22 cellular contexts compared by ENCODE assay signal in genomic region chr13:27678306-27679040, GRCh38. TPM values are rescaled to one million over a fixed set of nuclear protein-coding genes. Genes with fewer than 3 reads are reported as not detected.
DNase-seq lines count a peak whose midpoint lies in the region.
"Had no signal": no experiment of that assay in that cellular context is flagged by ENCODE, and none has a peak within 500 bp of the region (broad histone marks: within the 10 kb centered on the region; RNA-seq: fewer than 3 reads in every experiment).

No MANE protein-coding gene starts in this region.

- no peak overlapping the region for H3K4me3 ChIP-seq in trophoblast cell (ENCODE audit: low read depth, low read length)
- H3K4me3 ChIP-seq: body of pancreas, GM23248, Peyer's patch had no signal

- WGBS in trophoblast cell (ENCODE audit: extremely low coverage, insufficient coverage, insufficient read length) = no CpG with 5 or more reads among the region's 6 CpGs

- H4K91ac ChIP-seq in trophoblast cell (ENCODE audit: low read depth, low read length) = no peak overlapping the region

- no peaks in the 10 kb centered on the region for H3K4me1 ChIP-seq in trophoblast cell (ENCODE audit: control insufficient read depth in 1 of 2, insufficient read depth in 2 of 2, low read length in 2 of 2)
- H3K4me1 ChIP-seq: body of pancreas, Peyer's patch had no signal

- no peak overlapping the region for H3K23ac ChIP-seq in trophoblast cell (ENCODE audit: low read length)

- H3K27ac ChIP-seq in epithelial cell of prostate (peak overlapping the region; percentile 58), trophoblast cell (ENCODE audit: low read depth, low read length) (no peak overlapping the region)
- H3K27ac ChIP-seq: body of pancreas, GM23248, Peyer's patch had no signal

- H3K9ac ChIP-seq in trophoblast cell (ENCODE audit: low read length) = no peak overlapping the region
- H3K9ac ChIP-seq: GM23248 had no signal

- DNase-seq in NCI-H748 (lab: John Stamatoyannopoulos, UW; ENCODE audit: unreplicated experiment) (peak; percentile 73), NCI-H748 treated with DMSO at 0.1 percent for 48 hours (lab: John Stamatoyannopoulos, UW) (no peak), RKO (ENCODE audit: low spot score) (peak; percentile 7), epithelial cell of prostate (ENCODE audit: low read depth, low spot score) (peak; percentile 44), trophoblast cell (peak; percentile 65 to 66), NCI-H226 (no peak), NCI-H128 (lab: John Stamatoyannopoulos, UW; ENCODE audit: unreplicated experiment) (no peak), AML-193 (lab: John Stamatoyannopoulos, UW) (no peak)
- DNase-seq: activated CD4-positive, alpha-beta T cell treated with anti-CD3 and anti-CD28 coated beads for 48 hours; activated naive CD4-positive, alpha-beta T cell; activated T-cell treated with anti-CD3 and anti-CD28 coated beads, Interleukin-2, amount 50 U/mL, for 48 hours; CD8-positive, alpha-beta T cell; DMS 273 treated with DMSO at 0.1 percent for 48 hours; effector CD4-positive, alpha-beta T cell; GM23248; NCI-H1105 treated with DMSO at 0.1 percent for 48 hours; NCI-H2081 treated with DMSO at 0.1 percent for 48 hours; NCI-H446; Peyer's patch; stimulated activated CD4-positive, alpha-beta T cell treated with anti-CD3 and anti-CD28 coated beads, Interleukin-2, amount 100 ng/mL, for 48 hours; T-helper 17 cell had no signal

- no peak overlapping the region for H3K18ac ChIP-seq in trophoblast cell (ENCODE audit: low read length)

- no peaks in the 10 kb centered on the region for H3K27me3 ChIP-seq in trophoblast cell (ENCODE audit: insufficient read depth, low read length)
- H3K27me3 ChIP-seq: body of pancreas, Peyer's patch had no signal

- no peak overlapping the region for H2BK120ac ChIP-seq in trophoblast cell (ENCODE audit: insufficient read depth, low read length, poor library complexity)

- H2BK12ac ChIP-seq in trophoblast cell (ENCODE audit: low read length) = no peak overlapping the region

- no peak overlapping the region for H2BK5ac ChIP-seq in trophoblast cell (ENCODE audit: low read depth, low read length, poor library complexity)

- H3K79me1 ChIP-seq in trophoblast cell (ENCODE audit: low read length) = no peaks in the 10 kb centered on the region

- H3K9me3 ChIP-seq in trophoblast cell (ENCODE audit: insufficient read depth, low read depth, low read length) = no peaks in the 10 kb centered on the region
- H3K9me3 ChIP-seq: body of pancreas, Peyer's patch had no signal

- no peak overlapping the region for H3K4ac ChIP-seq in trophoblast cell (ENCODE audit: low read depth, low read length)

- H3K14ac ChIP-seq in trophoblast cell (ENCODE audit: low read length) = no peak overlapping the region

- no peak overlapping the region for H4K8ac ChIP-seq in trophoblast cell (ENCODE audit: low read depth, low read length)

- H3K36me3 ChIP-seq in trophoblast cell (ENCODE audit: control insufficient read depth in 1 of 2, insufficient read depth in 2 of 2, low read length in 2 of 2) = no peaks in the 10 kb centered on the region
- H3K36me3 ChIP-seq: Peyer's patch had no signal

- H2AFZ ChIP-seq in trophoblast cell (ENCODE audit: insufficient read depth, low read length, poor library complexity) = no peak overlapping the region
- H2AFZ ChIP-seq: GM23248 had no signal

- no peaks in the 10 kb centered on the region for H3K79me2 ChIP-seq in trophoblast cell (ENCODE audit: control insufficient read depth, insufficient read depth, low read length, poor library complexity)

- H3K4me2 ChIP-seq in trophoblast cell (ENCODE audit: low read length) = no peak overlapping the region

- no peak overlapping the region for H2AK5ac ChIP-seq in trophoblast cell (ENCODE audit: low read length)

- H4K12ac ChIP-seq in trophoblast cell (ENCODE audit: low read depth, low read length) = no peak overlapping the region

RNA-seq across cellular contexts. Expression of gene POLR1D, which starts 56.8 kb away (rescaled TPM):
- polyA plus RNA-seq in trophoblast cell (2013) = 173 and 176 TPM in 2 replicates

RNA-seq across cellular contexts. Expression of gene LNX2, which starts 58.1 kb away (rescaled TPM):
- 7.8 and 7.9 TPM in 2 replicates for polyA plus RNA-seq in trophoblast cell (2013)

Comparison
In these comparisons a context has a peak if more than half of its experiments do, and no peak if none do; other contexts are left out.
1. DNase-seq: peak in NCI-H748 (single experiment), RKO (single experiment), epithelial cell of prostate (single experiment) and trophoblast cell (2 of 2); none in NCI-H748 treated with DMSO at 0.1 percent for 48 hours (single experiment), NCI-H226 (single experiment), NCI-H128 (single experiment) and AML-193 (0 of 2).